In the genomic region with DNA sequence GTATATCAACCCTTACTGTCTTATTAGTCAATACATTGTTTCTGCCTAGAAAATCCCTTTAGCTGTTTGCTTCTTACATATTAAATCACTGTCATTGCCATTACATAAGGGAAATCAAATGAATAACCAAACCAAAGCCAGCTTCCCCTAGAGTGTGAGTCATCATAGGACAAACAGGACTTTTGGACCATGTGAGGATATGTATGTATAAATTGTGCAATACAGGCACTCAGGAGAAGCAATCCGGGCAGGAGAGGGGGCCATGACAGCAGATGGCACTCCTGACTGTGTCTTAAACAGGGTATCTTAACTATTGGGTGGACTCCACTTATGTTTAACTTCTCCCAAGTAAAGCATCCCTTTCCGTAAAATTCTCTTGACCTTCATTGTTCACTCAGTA, we compare ENCODE assay signal across 13 cellular contexts.
DNase-seq lines count a peak whose midpoint lies in the region; ATAC-seq and TF ChIP-seq lines count a peak whose summit lies in the region.
"Had no signal": no experiment of that assay in that cellular context is flagged by ENCODE, and none has a peak within 500 bp of the region (broad histone marks: within the 10 kb centered on the region; RNA-seq: fewer than 3 reads in every experiment).

No MANE protein-coding gene starts in this region.

- no peaks in the 10 kb centered on the region for H3K36me3 Mint-ChIP-seq in CD14-positive monocyte
- H3K36me3 Mint-ChIP-seq: stimulated activated naive B cell treated with anti-CD40 and anti-IgM and Interleukin-4, amounts not matched to agents 10 μg/mL and 1 μg/mL and 100 μg/mL, for 72 hours had no signal

- H3K27ac ChIP-seq in left lung, result no peak overlapping the region
- H3K27ac ChIP-seq: BLaER1 had no signal

- peaks cover 0 to 4% (median 0%) of the 10 kb centered on the region in 7 donors for H3K9me3 Mint-ChIP-seq in CD14-positive monocyte
- H3K9me3 Mint-ChIP-seq: activated CD4-positive, alpha-beta T cell treated with anti-CD3 and anti-CD28 coated beads, Interleukin-2, amount 10 ng/mL, durations not matched to agents 7 days and 5 days; stimulated activated naive B cell treated with anti-CD40 and anti-IgM and Interleukin-4, amounts not matched to agents 10 μg/mL and 1 μg/mL and 100 μg/mL, for 72 hours had no signal

- TF ChIP-seq CTCF in left lung (IDR thresholded peaks at IDR 0.05) (no peak), CD14-positive monocyte (IDR thresholded peaks at IDR 0.05) (no peak)

- peaks cover 0 to 2% (median 0%) of the 10 kb centered on the region in 3 donors for H3K27me3 Mint-ChIP-seq in CD14-positive monocyte (ENCODE audit: low read depth in 3 of 3)
- H3K27me3 Mint-ChIP-seq: activated CD4-positive, alpha-beta T cell treated with anti-CD3 and anti-CD28 coated beads, Interleukin-2, amount 10 ng/mL, durations not matched to agents 7 days and 5 days had no signal

- H3K4me1 ChIP-seq in left lung, result no peaks in the 10 kb centered on the region
- H3K4me1 ChIP-seq: BLaER1 had no signal

- no peaks in the 10 kb centered on the region for H3K36me3 ChIP-seq in left lung
- H3K36me3 ChIP-seq: BLaER1 had no signal

- DNase-seq in COLO829 (ENCODE audit: low spot score), result peak; percentile 10
- DNase-seq in LoVo (ENCODE audit: low spot score), result peak; percentile 1
- DNase-seq in dermis blood vessel endothelial cell, result peak; percentile 89
- DNase-seq in left lung, result no peak
- no peak for DNase-seq in NCI-H1092 (lab: John Stamatoyannopoulos, UW)
- no peak for DNase-seq in CD14-positive monocyte (ENCODE audit: low spot score)
- DNase-seq: central memory CD4-positive, alpha-beta T cell; stimulated activated CD4-positive, alpha-beta T cell treated with anti-CD3 and anti-CD28 coated beads, Interleukin-2, amount 100 ng/mL, for 48 hours; stimulated activated naive B cell treated with anti-CD40 and anti-IgM and Interleukin-4, amounts not matched to agents 10 μg/mL and 1 μg/mL and 100 μg/mL, for 72 hours had no signal

- H3K4me3 Mint-ChIP-seq in CD14-positive monocyte, result no peak overlapping the region
- H3K4me3 Mint-ChIP-seq: activated CD4-positive, alpha-beta T cell treated with anti-CD3 and anti-CD28 coated beads, Interleukin-2, amount 10 ng/mL, durations not matched to agents 7 days and 5 days; stimulated activated naive B cell treated with anti-CD40 and anti-IgM and Interleukin-4, amounts not matched to agents 10 μg/mL and 1 μg/mL and 100 μg/mL, for 72 hours had no signal

- intact Hi-C loops in left lung (cut with DNase I) (no loop called here), CD14-positive monocyte (cut with micrococcal nuclease) (no loop called here)

- H3K4me3 ChIP-seq in left lung, result no peak overlapping the region
- H3K4me3 ChIP-seq: BLaER1 had no signal

- no peaks in the 10 kb centered on the region for H3K9me3 ChIP-seq in left lung
- H3K9me3 ChIP-seq: BLaER1 had no signal

- no peaks in the 10 kb centered on the region for H3K4me1 Mint-ChIP-seq in CD14-positive monocyte
- H3K4me1 Mint-ChIP-seq: activated CD4-positive, alpha-beta T cell treated with anti-CD3 and anti-CD28 coated beads, Interleukin-2, amount 10 ng/mL, durations not matched to agents 7 days and 5 days; stimulated activated naive B cell treated with anti-CD40 and anti-IgM and Interleukin-4, amounts not matched to agents 10 μg/mL and 1 μg/mL and 100 μg/mL, for 72 hours had no signal

- no peak overlapping the region for H3K27ac Mint-ChIP-seq in CD14-positive monocyte
- H3K27ac Mint-ChIP-seq: activated CD4-positive, alpha-beta T cell treated with anti-CD3 and anti-CD28 coated beads, Interleukin-2, amount 10 ng/mL, durations not matched to agents 7 days and 5 days; stimulated activated naive B cell treated with anti-CD40 and anti-IgM and Interleukin-4, amounts not matched to agents 10 μg/mL and 1 μg/mL and 100 μg/mL, for 72 hours had no signal

- H3K27me3 ChIP-seq in left lung, result no peaks in the 10 kb centered on the region

- ATAC-seq in left lung (peak; percentile 57), GM18517 (IDR thresholded peaks at IDR 0.05; ENCODE audit: unreplicated experiment) (no peak), HG03565 (IDR thresholded peaks at IDR 0.05; ENCODE audit: unreplicated experiment) (no peak)
- ATAC-seq: stimulated activated naive B cell treated with anti-CD40 and anti-IgM and Interleukin-4, amounts not matched to agents 10 μg/mL and 1 μg/mL and 100 μg/mL, for 72 hours had no signal

Comparison
In these comparisons a context has a peak if more than half of its experiments do, and no peak if none do; other contexts are left out.
1. DNase-seq: peak in COLO829 (single experiment), LoVo (single experiment) and dermis blood vessel endothelial cell (single experiment); none in left lung (0 of 2), NCI-H1092 (single experiment) and CD14-positive monocyte (single experiment).